12 cellular contexts compared by ENCODE assay signal in the genomic region with DNA sequence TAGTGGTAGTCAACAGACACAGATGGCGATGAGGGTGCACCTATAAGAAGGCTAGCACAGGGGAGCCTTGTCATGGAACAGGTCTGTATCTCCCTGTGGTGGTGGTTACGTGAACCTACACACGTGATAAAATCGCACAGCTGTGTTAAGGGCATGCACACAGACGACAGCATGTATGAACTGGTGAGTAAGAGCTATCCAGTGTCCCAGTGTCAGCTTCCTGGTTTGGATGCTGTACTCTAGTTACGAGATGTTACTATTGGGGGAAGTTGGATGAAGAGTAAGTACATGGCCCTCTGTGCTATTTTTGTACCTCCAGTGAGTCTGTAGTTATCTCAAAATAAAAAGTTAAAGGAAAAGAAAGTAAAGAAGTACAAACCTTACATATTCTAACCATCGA.
"Had no signal": no experiment of that assay in that cellular context is flagged by ENCODE, and none has a peak within 500 bp of the region (broad histone marks: within the 10 kb centered on the region; RNA-seq: fewer than 3 reads in every experiment).

No MANE protein-coding gene starts in this region.

- DNase-seq: activated CD4-positive, alpha-beta T cell treated with anti-CD3 and anti-CD28 coated beads for 4 hours; activated CD8-positive, alpha-beta memory T cell treated with anti-CD3 and anti-CD28 coated beads, Interleukin-2, amount 50 U/mL, for 48 hours; activated CD8-positive, alpha-beta T cell treated with anti-CD3 and anti-CD28 coated beads, Interleukin-2, amount 10 ng/mL, durations not matched to agents 7 days and 5 days; activated naive CD4-positive, alpha-beta T cell treated with anti-CD3 and anti-CD28 coated beads for 36 hours; body of pancreas; cortex of kidney; effector memory CD8-positive, alpha-beta T cell; glutamatergic neuron; left cardiac atrium; mammary epithelial cell; nephron progenitor cell; stimulated activated CD4-positive, alpha-beta T cell treated with anti-CD3 and anti-CD28 coated beads, Interleukin-4, amount 100 ng/mL, for 4 hours had no signal

- H3K9me3 ChIP-seq: body of pancreas had no signal

- H3K27me3 ChIP-seq: body of pancreas had no signal

- H3K4me3 ChIP-seq: body of pancreas had no signal

- H3K4me1 ChIP-seq: body of pancreas had no signal

- H3K27ac ChIP-seq: body of pancreas had no signal
